In the genomic region with DNA sequence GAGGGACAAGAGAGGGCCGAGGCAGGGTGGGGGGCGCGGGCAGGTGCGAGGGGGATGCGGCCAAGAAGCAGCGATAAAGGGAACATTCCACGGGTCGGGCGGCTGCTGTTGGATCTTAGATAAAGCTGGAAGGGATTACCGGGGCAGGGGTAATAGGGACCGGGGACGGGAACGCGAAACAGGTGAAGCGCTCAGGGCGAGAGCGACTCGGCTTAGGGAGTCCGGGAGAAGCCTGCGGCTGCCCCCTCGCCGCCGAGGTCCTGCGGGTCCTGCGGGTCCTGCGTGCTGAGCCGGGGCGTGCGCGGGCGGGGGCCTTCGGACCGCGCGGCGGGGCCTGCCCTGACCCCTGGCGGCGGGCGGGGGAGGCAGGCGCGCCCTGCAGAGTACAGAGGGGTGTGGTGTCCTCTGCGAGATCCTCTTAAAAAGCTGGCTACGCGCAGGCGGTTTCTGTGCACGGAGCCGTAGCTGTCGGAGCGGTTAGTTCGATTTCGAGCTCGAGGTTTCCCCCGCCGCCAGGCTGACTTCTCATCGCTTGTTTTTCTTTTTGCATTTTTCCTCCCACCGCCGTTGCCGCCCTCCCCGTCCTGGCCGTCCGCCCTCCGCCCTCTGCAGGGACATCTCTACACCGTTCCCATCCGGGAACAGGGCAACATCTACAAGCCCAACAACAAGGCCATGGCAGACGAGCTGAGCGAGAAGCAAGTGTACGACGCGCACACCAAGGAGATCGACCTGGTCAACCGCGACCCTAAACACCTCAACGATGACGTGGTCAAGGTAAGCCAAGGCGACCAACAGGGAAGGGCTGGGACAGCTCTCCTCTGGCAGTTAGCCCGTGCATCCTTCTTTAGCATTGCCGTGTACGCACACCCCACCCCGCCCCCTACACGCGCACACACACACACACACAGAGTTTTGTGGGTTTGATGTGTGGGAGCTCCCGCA, we compare ENCODE assay signal across 8 cellular contexts.
DNase-seq lines count a peak whose midpoint lies in the region; ATAC-seq and TF ChIP-seq lines count a peak whose summit lies in the region.

No MANE protein-coding gene starts in this region.

- peak; percentile 55 for TF ChIP-seq CTCF in AG09309 (IDR thresholded peaks at IDR 0.05; ENCODE audit: control insufficient read depth, insufficient read depth, low read depth, low read length, missing control alignments)

- peak overlapping the region; percentile 98 for H3K4me3 ChIP-seq in AG09309 (ENCODE audit: control insufficient read depth, low read depth, low read length)

- H3K36me3 Mint-ChIP-seq in stimulated activated memory B cell treated with anti-CD40 and anti-IgM and Interleukin-4, amounts not matched to agents 10 μg/mL and 1 μg/mL and 100 μg/mL, for 72 hours, result no peaks in the 10 kb centered on the region

- ATAC-seq in GM18519 (IDR thresholded peaks at IDR 0.05; ENCODE audit: low FRiP score, unreplicated experiment) (peak; percentile 93), HG03039 (IDR thresholded peaks at IDR 0.05; ENCODE audit: unreplicated experiment) (peak; percentile 92)
- peak; percentile 95 for ATAC-seq in stimulated activated memory B cell treated with anti-CD40 and anti-IgM and Interleukin-4, amounts not matched to agents 10 μg/mL and 1 μg/mL and 100 μg/mL, for 72 hours

- H3K4me1 Mint-ChIP-seq in stimulated activated memory B cell treated with anti-CD40 and anti-IgM and Interleukin-4, amounts not matched to agents 10 μg/mL and 1 μg/mL and 100 μg/mL, for 72 hours, result peaks cover 23% of the 10 kb centered on the region

- H3K27ac Mint-ChIP-seq in stimulated activated memory B cell treated with anti-CD40 and anti-IgM and Interleukin-4, amounts not matched to agents 10 μg/mL and 1 μg/mL and 100 μg/mL, for 72 hours, result peak overlapping the region; percentile 84

- no peaks in the 10 kb centered on the region for H3K9me3 Mint-ChIP-seq in stimulated activated memory B cell treated with anti-CD40 and anti-IgM and Interleukin-4, amounts not matched to agents 10 μg/mL and 1 μg/mL and 100 μg/mL, for 72 hours

- peak; percentile 63 for DNase-seq in AG09309 (ENCODE audit: low read depth)
- peak; percentile 75 for DNase-seq in NCI-H69 (lab: John Stamatoyannopoulos, UW)
- peak; percentile 61 for DNase-seq in activated CD8-positive, alpha-beta memory T cell treated with anti-CD3 and anti-CD28 coated beads, Interleukin-2, amount 50 U/mL, for 4 hours
- no peak for DNase-seq in epithelial cell of prostate (ENCODE audit: low read depth, low spot score)
- DNase-seq in midbrain (lab: John Stamatoyannopoulos, UW), result peak; percentile 50

- peaks cover 31% of the 10 kb centered on the region for H3K27me3 Mint-ChIP-seq in stimulated activated memory B cell treated with anti-CD40 and anti-IgM and Interleukin-4, amounts not matched to agents 10 μg/mL and 1 μg/mL and 100 μg/mL, for 72 hours

- H3K27ac ChIP-seq in epithelial cell of prostate, result peak overlapping the region; percentile 96

- peak overlapping the region; percentile 97 for H3K4me3 Mint-ChIP-seq in stimulated activated memory B cell treated with anti-CD40 and anti-IgM and Interleukin-4, amounts not matched to agents 10 μg/mL and 1 μg/mL and 100 μg/mL, for 72 hours
